ENCODE assay signal across 1 cellular context in genomic region chr1:153946622-153947246, GRCh38.
TF ChIP-seq lines count a peak whose summit lies in the region.

TSS of gene DENND4B (minus strand) at chr1:153946718. CDS start at chr1:153944374, 2,344 bp downstream.

TF ChIP-seq in HepG2, 621 proteins besides CTCF, POLR2A, EP300 and RAD21 (continued from another document and continues in another):
- TF ChIP-seq ZNF691 (CRISPR knock-in tag; IDR thresholded peaks at IDR 0.05; ENCODE audit: borderline replicate concordance, low read depth) (no peak; the same call in 1 of the 2 replicates), KLF16 (CRISPR knock-in tag; IDR thresholded peaks at IDR 0.05) (peak in 1 of 2 experiments; percentile 67; a peak in 1 of 4 replicates), ZNF432 (CRISPR knock-in tag; IDR thresholded peaks at IDR 0.05; ENCODE audit: borderline replicate concordance) (no peak), ZNF205 (CRISPR knock-in tag; IDR thresholded peaks at IDR 0.05) (0 out of 2 replicates have a peak, but pooled peaks have one; percentile 42), GZF1 (CRISPR knock-in tag; IDR thresholded peaks at IDR 0.05) (no peak; the same call in 1 of the 2 replicates), ZNF747 (CRISPR knock-in tag; IDR thresholded peaks at IDR 0.05; ENCODE audit: borderline replicate concordance) (peak; percentile 68; the same call in 1 of the 2 replicates), ZNF326 (CRISPR knock-in tag; IDR thresholded peaks at IDR 0.05; ENCODE audit: borderline replicate concordance) (no peak), ATF6 (CRISPR knock-in tag; conservative IDR thresholded peaks at IDR 0.05) (no peak), PRPF4 (IDR thresholded peaks at IDR 0.05; ENCODE audit: low read depth, low read length, poor library complexity, severe bottlenecking) (no peak), TOE1 (CRISPR knock-in tag; IDR thresholded peaks at IDR 0.05) (no peak), SNAI1 (CRISPR knock-in tag; IDR thresholded peaks at IDR 0.05; ENCODE audit: borderline replicate concordance) (no peak), ZEB1 (IDR thresholded peaks at IDR 0.05; ENCODE audit: insufficient replicate concordance, low read depth) (no peak), JUN (CRISPR knock-in tag; IDR thresholded peaks at IDR 0.05) (no peak), KIAA2018 (CRISPR knock-in tag; IDR thresholded peaks at IDR 0.05; ENCODE audit: borderline replicate concordance) (no peak), ZNF577 (CRISPR knock-in tag; IDR thresholded peaks at IDR 0.05; ENCODE audit: borderline replicate concordance, low read depth) (no peak), KLF12 (CRISPR knock-in tag; IDR thresholded peaks at IDR 0.05; ENCODE audit: borderline replicate concordance) (peak; percentile 55; the same call in 1 of the 2 replicates), ZNF788 (CRISPR knock-in tag; IDR thresholded peaks at IDR 0.05; ENCODE audit: borderline replicate concordance) (peak; percentile 75; the same call in 1 of the 2 replicates), DZIP1 (CRISPR knock-in tag; IDR thresholded peaks at IDR 0.05) (no peak), RFXANK (CRISPR knock-in tag; IDR thresholded peaks at IDR 0.05) (no peak), CHD4 (IDR thresholded peaks at IDR 0.05; ENCODE audit: borderline replicate concordance, low read length) (no peak)
- TF ChIP-seq, protein P1, sequence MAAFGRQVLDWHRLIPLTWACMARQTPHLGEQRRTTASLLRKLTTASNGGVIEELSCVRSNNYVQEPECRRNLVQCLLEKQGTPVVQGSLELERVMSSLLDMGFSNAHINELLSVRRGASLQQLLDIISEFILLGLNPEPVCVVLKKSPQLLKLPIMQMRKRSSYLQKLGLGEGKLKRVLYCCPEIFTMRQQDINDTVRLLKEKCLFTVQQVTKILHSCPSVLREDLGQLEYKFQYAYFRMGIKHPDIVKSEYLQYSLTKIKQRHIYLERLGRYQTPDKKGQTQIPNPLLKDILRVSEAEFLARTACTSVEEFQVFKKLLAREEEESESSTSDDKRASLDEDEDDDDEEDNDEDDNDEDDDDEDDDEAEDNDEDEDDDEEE (CRISPR knock-in tag; IDR thresholded peaks at IDR 0.05), result no peak
- TF ChIP-seq, protein P2, sequence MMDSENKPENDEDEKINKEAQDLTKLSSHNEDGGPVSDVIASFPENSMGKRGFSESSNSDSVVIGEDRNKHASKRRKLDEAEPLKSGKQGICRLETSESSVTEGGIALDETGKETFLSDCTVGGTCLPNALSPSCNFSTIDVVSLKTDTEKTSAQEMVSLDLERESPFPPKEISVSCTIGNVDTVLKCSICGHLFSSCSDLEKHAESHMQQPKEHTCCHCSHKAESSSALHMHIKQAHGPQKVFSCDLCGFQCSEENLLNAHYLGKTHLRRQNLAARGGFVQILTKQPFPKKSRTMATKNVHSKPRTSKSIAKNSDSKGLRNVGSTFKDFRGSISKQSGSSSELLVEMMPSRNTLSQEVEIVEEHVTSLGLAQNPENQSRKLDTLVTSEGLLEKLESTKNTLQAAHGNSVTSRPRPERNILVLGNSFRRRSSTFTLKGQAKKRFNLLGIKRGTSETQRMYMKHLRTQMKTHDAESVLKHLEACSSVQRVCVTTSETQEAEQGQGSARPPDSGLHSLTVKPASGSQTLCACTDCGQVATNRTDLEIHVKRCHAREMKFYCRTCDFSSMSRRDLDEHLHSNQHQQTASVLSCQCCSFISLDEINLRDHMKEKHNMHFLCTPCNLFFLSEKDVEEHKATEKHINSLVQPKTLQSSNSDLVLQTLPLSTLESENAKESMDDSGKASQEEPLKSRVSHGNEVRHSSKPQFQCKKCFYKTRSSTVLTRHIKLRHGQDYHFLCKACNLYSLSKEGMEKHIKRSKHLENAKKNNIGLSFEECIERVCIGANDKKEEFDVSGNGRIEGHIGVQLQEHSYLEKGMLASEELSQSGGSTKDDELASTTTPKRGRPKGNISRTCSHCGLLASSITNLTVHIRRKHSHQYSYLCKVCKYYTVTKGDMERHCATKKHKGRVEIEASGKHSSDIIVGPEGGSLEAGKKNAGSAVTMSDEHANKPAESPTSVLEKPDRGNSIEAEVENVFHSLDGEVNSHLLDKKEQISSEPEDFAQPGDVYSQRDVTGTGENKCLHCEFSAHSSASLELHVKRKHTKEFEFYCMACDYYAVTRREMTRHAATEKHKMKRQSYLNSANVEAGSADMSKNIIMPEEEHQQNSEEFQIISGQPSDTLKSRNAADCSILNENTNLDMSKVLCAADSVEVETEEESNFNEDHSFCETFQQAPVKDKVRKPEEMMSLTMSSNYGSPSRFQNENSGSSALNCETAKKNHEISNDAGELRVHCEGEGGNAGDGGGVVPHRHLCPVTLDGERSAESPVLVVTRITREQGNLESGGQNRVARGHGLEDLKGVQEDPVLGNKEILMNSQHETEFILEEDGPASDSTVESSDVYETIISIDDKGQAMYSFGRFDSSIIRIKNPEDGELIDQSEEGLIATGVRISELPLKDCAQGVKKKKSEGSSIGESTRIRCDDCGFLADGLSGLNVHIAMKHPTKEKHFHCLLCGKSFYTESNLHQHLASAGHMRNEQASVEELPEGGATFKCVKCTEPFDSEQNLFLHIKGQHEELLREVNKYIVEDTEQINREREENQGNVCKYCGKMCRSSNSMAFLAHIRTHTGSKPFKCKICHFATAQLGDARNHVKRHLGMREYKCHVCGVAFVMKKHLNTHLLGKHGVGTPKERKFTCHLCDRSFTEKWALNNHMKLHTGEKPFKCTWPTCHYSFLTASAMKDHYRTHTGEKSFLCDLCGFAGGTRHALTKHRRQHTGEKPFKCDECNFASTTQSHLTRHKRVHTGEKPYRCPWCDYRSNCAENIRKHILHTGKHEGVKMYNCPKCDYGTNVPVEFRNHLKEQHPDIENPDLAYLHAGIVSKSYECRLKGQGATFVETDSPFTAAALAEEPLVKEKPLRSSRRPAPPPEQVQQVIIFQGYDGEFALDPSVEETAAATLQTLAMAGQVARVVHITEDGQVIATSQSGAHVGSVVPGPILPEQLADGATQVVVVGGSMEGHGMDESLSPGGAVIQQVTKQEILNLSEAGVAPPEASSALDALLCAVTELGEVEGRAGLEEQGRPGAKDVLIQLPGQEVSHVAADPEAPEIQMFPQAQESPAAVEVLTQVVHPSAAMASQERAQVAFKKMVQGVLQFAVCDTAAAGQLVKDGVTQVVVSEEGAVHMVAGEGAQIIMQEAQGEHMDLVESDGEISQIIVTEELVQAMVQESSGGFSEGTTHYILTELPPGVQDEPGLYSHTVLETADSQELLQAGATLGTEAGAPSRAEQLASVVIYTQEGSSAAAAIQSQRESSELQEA (CRISPR knock-in tag; IDR thresholded peaks at IDR 0.05; ENCODE audit: not compliant biosample characterization), result no peak
- TF ChIP-seq, protein P3, sequence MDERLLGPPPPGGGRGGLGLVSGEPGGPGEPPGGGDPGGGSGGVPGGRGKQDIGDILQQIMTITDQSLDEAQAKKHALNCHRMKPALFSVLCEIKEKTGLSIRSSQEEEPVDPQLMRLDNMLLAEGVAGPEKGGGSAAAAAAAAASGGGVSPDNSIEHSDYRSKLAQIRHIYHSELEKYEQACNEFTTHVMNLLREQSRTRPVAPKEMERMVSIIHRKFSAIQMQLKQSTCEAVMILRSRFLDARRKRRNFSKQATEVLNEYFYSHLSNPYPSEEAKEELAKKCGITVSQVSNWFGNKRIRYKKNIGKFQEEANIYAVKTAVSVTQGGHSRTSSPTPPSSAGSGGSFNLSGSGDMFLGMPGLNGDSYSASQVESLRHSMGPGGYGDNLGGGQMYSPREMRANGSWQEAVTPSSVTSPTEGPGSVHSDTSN (CRISPR knock-in tag; IDR thresholded peaks at IDR 0.05), result no peak
- TF ChIP-seq, protein P4, sequence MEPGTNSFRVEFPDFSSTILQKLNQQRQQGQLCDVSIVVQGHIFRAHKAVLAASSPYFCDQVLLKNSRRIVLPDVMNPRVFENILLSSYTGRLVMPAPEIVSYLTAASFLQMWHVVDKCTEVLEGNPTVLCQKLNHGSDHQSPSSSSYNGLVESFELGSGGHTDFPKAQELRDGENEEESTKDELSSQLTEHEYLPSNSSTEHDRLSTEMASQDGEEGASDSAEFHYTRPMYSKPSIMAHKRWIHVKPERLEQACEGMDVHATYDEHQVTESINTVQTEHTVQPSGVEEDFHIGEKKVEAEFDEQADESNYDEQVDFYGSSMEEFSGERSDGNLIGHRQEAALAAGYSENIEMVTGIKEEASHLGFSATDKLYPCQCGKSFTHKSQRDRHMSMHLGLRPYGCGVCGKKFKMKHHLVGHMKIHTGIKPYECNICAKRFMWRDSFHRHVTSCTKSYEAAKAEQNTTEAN (CRISPR knock-in tag; conservative IDR thresholded peaks at IDR 0.05), result no peak
- TF ChIP-seq, protein P5, sequence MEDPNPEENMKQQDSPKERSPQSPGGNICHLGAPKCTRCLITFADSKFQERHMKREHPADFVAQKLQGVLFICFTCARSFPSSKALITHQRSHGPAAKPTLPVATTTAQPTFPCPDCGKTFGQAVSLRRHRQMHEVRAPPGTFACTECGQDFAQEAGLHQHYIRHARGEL (CRISPR knock-in tag; IDR thresholded peaks at IDR 0.05), result no peak
